ENCODE assay signal across 9 cellular contexts in the genomic region with DNA sequence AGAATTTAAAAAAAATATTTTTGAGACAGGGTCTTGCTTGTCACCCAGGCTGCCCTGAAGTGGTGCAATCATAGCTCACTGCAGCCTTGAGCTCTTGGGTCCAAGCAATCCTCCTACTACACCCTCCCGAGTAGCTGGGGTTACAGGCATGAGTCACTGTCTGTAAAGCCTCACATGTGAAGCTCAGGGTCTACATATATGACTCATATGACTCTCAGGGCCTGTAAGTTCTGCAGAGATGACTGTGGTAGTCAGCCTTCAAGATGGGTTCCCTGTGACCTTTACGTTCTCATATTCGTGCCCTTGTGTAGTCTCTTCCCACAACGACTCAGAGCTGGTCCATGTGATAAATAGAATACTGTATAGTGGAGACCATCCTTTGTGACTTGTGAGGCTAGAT. TPM values are rescaled to one million over a fixed set of nuclear protein-coding genes. Genes with fewer than 3 reads are reported as not detected.
"Had no signal": no experiment of that assay in that cellular context is flagged by ENCODE, and none has a peak within 500 bp of the region (broad histone marks: within the 10 kb centered on the region; RNA-seq: fewer than 3 reads in every experiment).

No MANE protein-coding gene starts in this region.

RNA-seq across cellular contexts. Expression of a gene that starts 6.5 kb away (rescaled TPM):
- total RNA-seq: activated CD4-positive, alpha-beta T cell treated with anti-CD3 and anti-CD28 coated beads, Interleukin-2, amount 10 ng/mL, durations not matched to agents 7 days and 5 days; chondrocyte; dermis microvascular lymphatic vessel endothelial cell; gastroesophageal sphincter; left cardiac atrium; mesothelial cell of epicardium; neural crest cell; right cardiac atrium; smooth muscle cell had no signal
